8 cellular contexts compared by ENCODE assay signal in genomic region chr11:31995525-31996123, GRCh38.
DNase-seq lines count a peak whose midpoint lies in the region; ATAC-seq, FAIRE-seq and TF ChIP-seq lines count a peak whose summit lies in the region.

No MANE protein-coding gene starts in this region.

- POLR2A ChIA-PET in A673 (lab: Charles Lee; ENCODE audit: low non-redundant PET) = interaction anchor here (0.6 kb wide), 1 partner anchor 75 kb away, joined by 5 read pairs; no protein-coding TSS in a partner anchor

- BruUV-seq in A673 (replicated peaks; lab: Mats Ljungman, UMichigan) = no TSS peak

- H3K4me1 ChIP-seq in A673 (ENCODE audit: insufficient read depth, low read length, poor library complexity, severe bottlenecking) = no peaks in the 10 kb centered on the region
- no peaks in the 10 kb centered on the region for H3K4me1 ChIP-seq in pancreas
- no peaks in the 10 kb centered on the region for H3K4me1 ChIP-seq in SJCRH30

- no peak overlapping the region for H3K27ac ChIP-seq in A673 (ENCODE audit: low read depth, low read length, poor library complexity, severe bottlenecking)
- no peak overlapping the region for H3K27ac ChIP-seq in pancreas
- no peak overlapping the region for H3K27ac ChIP-seq in SJCRH30

- TF ChIP-seq CTCF in A673 (conservative IDR thresholded peaks at IDR 0.05; ENCODE audit: low read depth, low read length) (no peak), WI38 (IDR thresholded peaks at IDR 0.05; ENCODE audit: low read depth, low read length) (no peak), pancreas (IDR thresholded peaks at IDR 0.05) (no peak)

- FAIRE-seq in pancreas (lab: Jason Lieb, UNC) = no peak

- H3K9me3 ChIP-seq in A673 (ENCODE audit: low read depth, low read length, poor library complexity, severe bottlenecking) = no peaks in the 10 kb centered on the region
- H3K9me3 ChIP-seq in pancreas = no peaks in the 10 kb centered on the region
- H3K9me3 ChIP-seq in SJCRH30 (replicated peaks) = no peaks in the 10 kb centered on the region

- H3K27me3 ChIP-seq in A673 (replicated peaks; ENCODE audit: insufficient read depth, low read depth, low read length, poor library complexity) (peaks cover 89% of the 10 kb centered on the region), pancreas (no peaks in the 10 kb centered on the region), SJCRH30 (no peaks in the 10 kb centered on the region; the same call in 1 of the 2 replicates)

- ATAC-seq in GM18861 (IDR thresholded peaks at IDR 0.05; ENCODE audit: unreplicated experiment) (peak; percentile 86), HG03039 (IDR thresholded peaks at IDR 0.05; ENCODE audit: unreplicated experiment) (peak; percentile 77), pancreas (peak in 3 of 4 donors; percentile 34 to 83 (median 78))

- intact Hi-C loops in A673 (cut with micrococcal nuclease; ENCODE audit: unreplicated experiment) = no loop called here
- intact Hi-C loops in pancreas (cut with DNase I) = no loop called here

- H3K4me3 ChIP-seq in A673 (ENCODE audit: low read depth, low read length, poor library complexity, severe bottlenecking) = peak overlapping the region; percentile 25
- H3K4me3 ChIP-seq in WI38 (ENCODE audit: low read depth, low read length) = peak overlapping the region; percentile 29
- H3K4me3 ChIP-seq in pancreas = no peak overlapping the region
- H3K4me3 ChIP-seq in SJCRH30 = no peak overlapping the region

- CTCF ChIA-PET in A673 (lab: Charles Lee) = interaction anchor here (1.1 kb wide), 2 partner anchors 38 to 172 kb away, joined by 3 read pairs; no protein-coding TSS in a partner anchor

- WGBS in pancreas, 2 donors = 13 to 14% methylated on average over 2 of the region's 2 CpGs

- no peak for DNase-seq in A673 (ENCODE audit: low spot score)
- no peak for DNase-seq in pancreas
- DNase-seq in NCI-H1092 (lab: John Stamatoyannopoulos, UW) = no peak
- DNase-seq in stimulated activated CD4-positive, alpha-beta T cell treated with anti-CD3 and anti-CD28 coated beads, Interleukin-2, amount 100 ng/mL, for 24 hours = no peak
- no peak for DNase-seq in SJCRH30

- no peaks in the 10 kb centered on the region for H3K36me3 ChIP-seq in A673 (ENCODE audit: insufficient read depth, low read length, poor library complexity, severe bottlenecking)
- H3K36me3 ChIP-seq in pancreas = no peaks in the 10 kb centered on the region
- no peaks in the 10 kb centered on the region for H3K36me3 ChIP-seq in SJCRH30

Comparison
In these comparisons a context has a peak if more than half of its experiments do, and no peak if none do; other contexts are left out.
1. H3K4me3 ChIP-seq: peak in A673 (single experiment) and WI38 (single experiment); none in pancreas (0 of 4) and SJCRH30 (single experiment).
2. Peak in every context shown above with its lines, with median percentiles within 50 percentile points of each other: ATAC-seq.